Comparison of ENCODE assay signal across 1 cellular context in the genomic region with DNA sequence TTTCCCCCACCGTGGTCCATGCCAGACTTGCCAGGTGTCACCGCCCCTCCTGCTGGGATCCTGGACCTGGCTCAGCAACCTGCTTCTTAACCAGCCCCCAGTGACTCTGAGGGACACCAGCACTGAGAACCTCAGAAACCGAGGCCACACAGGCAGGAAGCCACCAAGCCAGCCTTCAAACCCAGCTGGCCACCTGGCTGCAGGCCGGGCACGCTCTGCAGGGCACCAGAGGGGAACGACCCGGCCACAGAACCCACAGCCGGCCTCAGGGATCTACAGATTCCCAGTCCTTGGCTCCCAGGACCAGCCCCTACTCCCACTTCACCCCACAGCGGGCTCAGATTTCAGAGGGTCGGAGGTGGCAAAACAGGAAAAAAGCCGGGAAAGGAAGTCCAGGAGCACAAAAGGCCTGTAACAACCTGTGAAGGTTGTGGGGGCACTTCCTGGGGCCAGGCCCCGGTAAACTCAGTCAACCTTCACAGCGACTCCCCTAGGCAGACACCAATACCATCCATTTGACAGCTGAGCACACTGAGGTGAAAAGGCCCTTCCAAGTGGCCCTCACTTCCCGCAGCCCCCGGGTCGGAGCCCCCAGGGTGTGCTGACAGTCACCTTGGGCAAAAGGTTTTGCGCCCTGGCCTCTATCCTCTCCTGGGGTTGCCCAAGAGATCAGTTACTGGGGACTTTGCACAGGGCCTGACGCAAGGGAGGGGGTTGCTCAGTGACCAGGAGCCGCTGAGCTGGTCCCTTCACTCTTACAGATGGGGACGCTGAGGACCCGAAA.
A peak's percentile ranks its signal among the peaks of the same experiment; 100 is the strongest.
TF ChIP-seq lines count a peak whose summit lies in the region.

No MANE protein-coding gene starts in this region.

TF ChIP-seq in HepG2, 621 proteins besides CTCF, POLR2A, EP300 and RAD21 (continued from another document and continues in another):
- TF ChIP-seq, protein P1, sequence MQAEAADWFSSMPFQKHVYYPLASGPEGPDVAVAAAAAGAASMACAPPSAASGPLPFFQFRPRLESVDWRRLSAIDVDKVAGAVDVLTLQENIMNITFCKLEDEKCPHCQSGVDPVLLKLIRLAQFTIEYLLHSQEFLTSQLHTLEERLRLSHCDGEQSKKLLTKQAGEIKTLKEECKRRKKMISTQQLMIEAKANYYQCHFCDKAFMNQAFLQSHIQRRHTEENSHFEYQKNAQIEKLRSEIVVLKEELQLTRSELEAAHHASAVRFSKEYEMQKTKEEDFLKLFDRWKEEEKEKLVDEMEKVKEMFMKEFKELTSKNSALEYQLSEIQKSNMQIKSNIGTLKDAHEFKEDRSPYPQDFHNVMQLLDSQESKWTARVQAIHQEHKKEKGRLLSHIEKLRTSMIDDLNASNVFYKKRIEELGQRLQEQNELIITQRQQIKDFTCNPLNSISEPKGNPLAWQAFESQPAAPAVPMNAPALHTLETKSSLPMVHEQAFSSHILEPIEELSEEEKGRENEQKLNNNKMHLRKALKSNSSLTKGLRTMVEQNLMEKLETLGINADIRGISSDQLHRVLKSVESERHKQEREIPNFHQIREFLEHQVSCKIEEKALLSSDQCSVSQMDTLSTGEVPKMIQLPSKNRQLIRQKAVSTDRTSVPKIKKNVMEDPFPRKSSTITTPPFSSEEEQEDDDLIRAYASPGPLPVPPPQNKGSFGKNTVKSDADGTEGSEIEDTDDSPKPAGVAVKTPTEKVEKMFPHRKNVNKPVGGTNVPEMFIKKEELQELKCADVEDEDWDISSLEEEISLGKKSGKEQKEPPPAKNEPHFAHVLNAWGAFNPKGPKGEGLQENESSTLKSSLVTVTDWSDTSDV (CRISPR knock-in tag; IDR thresholded peaks at IDR 0.05), result no peak
- TF ChIP-seq, protein P2, sequence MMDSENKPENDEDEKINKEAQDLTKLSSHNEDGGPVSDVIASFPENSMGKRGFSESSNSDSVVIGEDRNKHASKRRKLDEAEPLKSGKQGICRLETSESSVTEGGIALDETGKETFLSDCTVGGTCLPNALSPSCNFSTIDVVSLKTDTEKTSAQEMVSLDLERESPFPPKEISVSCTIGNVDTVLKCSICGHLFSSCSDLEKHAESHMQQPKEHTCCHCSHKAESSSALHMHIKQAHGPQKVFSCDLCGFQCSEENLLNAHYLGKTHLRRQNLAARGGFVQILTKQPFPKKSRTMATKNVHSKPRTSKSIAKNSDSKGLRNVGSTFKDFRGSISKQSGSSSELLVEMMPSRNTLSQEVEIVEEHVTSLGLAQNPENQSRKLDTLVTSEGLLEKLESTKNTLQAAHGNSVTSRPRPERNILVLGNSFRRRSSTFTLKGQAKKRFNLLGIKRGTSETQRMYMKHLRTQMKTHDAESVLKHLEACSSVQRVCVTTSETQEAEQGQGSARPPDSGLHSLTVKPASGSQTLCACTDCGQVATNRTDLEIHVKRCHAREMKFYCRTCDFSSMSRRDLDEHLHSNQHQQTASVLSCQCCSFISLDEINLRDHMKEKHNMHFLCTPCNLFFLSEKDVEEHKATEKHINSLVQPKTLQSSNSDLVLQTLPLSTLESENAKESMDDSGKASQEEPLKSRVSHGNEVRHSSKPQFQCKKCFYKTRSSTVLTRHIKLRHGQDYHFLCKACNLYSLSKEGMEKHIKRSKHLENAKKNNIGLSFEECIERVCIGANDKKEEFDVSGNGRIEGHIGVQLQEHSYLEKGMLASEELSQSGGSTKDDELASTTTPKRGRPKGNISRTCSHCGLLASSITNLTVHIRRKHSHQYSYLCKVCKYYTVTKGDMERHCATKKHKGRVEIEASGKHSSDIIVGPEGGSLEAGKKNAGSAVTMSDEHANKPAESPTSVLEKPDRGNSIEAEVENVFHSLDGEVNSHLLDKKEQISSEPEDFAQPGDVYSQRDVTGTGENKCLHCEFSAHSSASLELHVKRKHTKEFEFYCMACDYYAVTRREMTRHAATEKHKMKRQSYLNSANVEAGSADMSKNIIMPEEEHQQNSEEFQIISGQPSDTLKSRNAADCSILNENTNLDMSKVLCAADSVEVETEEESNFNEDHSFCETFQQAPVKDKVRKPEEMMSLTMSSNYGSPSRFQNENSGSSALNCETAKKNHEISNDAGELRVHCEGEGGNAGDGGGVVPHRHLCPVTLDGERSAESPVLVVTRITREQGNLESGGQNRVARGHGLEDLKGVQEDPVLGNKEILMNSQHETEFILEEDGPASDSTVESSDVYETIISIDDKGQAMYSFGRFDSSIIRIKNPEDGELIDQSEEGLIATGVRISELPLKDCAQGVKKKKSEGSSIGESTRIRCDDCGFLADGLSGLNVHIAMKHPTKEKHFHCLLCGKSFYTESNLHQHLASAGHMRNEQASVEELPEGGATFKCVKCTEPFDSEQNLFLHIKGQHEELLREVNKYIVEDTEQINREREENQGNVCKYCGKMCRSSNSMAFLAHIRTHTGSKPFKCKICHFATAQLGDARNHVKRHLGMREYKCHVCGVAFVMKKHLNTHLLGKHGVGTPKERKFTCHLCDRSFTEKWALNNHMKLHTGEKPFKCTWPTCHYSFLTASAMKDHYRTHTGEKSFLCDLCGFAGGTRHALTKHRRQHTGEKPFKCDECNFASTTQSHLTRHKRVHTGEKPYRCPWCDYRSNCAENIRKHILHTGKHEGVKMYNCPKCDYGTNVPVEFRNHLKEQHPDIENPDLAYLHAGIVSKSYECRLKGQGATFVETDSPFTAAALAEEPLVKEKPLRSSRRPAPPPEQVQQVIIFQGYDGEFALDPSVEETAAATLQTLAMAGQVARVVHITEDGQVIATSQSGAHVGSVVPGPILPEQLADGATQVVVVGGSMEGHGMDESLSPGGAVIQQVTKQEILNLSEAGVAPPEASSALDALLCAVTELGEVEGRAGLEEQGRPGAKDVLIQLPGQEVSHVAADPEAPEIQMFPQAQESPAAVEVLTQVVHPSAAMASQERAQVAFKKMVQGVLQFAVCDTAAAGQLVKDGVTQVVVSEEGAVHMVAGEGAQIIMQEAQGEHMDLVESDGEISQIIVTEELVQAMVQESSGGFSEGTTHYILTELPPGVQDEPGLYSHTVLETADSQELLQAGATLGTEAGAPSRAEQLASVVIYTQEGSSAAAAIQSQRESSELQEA (CRISPR knock-in tag; IDR thresholded peaks at IDR 0.05; ENCODE audit: not compliant biosample characterization), result no peak
- TF ChIP-seq, protein P3, sequence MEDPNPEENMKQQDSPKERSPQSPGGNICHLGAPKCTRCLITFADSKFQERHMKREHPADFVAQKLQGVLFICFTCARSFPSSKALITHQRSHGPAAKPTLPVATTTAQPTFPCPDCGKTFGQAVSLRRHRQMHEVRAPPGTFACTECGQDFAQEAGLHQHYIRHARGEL (CRISPR knock-in tag; IDR thresholded peaks at IDR 0.05), result no peak
- TF ChIP-seq MED8 (CRISPR knock-in tag; IDR thresholded peaks at IDR 0.05; ENCODE audit: insufficient replicate concordance) (no peak), ZNF317 (CRISPR knock-in tag; IDR thresholded peaks at IDR 0.05) (0 out of 2 replicates have a peak, but pooled peaks have one; percentile 22), MIER2 (CRISPR knock-in tag; IDR thresholded peaks at IDR 0.05) (no peak), ZNF510 (CRISPR knock-in tag; IDR thresholded peaks at IDR 0.05; ENCODE audit: low read depth) (no peak), KDM2A (CRISPR knock-in tag; IDR thresholded peaks at IDR 0.05; ENCODE audit: borderline replicate concordance, low read depth) (peak; percentile 53; the same call in 1 of the 2 replicates), HIVEP1 (CRISPR knock-in tag; IDR thresholded peaks at IDR 0.05) (peak; percentile 41; the same call in 1 of the 2 replicates), ZNF367 (CRISPR knock-in tag; IDR thresholded peaks at IDR 0.05; ENCODE audit: borderline replicate concordance) (no peak), ZNF329 (CRISPR knock-in tag; IDR thresholded peaks at IDR 0.05; ENCODE audit: low read depth) (no peak), EHMT2 (IDR thresholded peaks at IDR 0.05; ENCODE audit: borderline replicate concordance, low read depth, low read length) (no peak), ZNF446 (CRISPR knock-in tag; IDR thresholded peaks at IDR 0.05) (no peak), MED1 (CRISPR knock-in tag; IDR thresholded peaks at IDR 0.05) (peak; percentile 59; the same call in 1 of the 2 replicates), ZNF260 (CRISPR knock-in tag; IDR thresholded peaks at IDR 0.05; ENCODE audit: borderline replicate concordance, low read depth) (no peak), ZNF562 (CRISPR knock-in tag; IDR thresholded peaks at IDR 0.05; ENCODE audit: borderline replicate concordance) (no peak), ZNF17 (CRISPR knock-in tag; IDR thresholded peaks at IDR 0.05) (no peak), PPARG (CRISPR knock-in tag; conservative IDR thresholded peaks at IDR 0.05) (no peak), JUN (CRISPR knock-in tag; IDR thresholded peaks at IDR 0.05) (0 out of 2 replicates have a peak, but pooled peaks have one; percentile 31), HNRNPUL1 (IDR thresholded peaks at IDR 0.05; ENCODE audit: low read depth, low read length) (no peak), CREB1 (IDR thresholded peaks at IDR 0.05) (no peak), CREB1 (CRISPR knock-in tag; IDR thresholded peaks at IDR 0.05) (no peak), ZNF816 (CRISPR knock-in tag; IDR thresholded peaks at IDR 0.05; ENCODE audit: borderline replicate concordance) (no peak), ZNF3 (CRISPR knock-in tag; IDR thresholded peaks at IDR 0.05) (no peak), SMAD3 (CRISPR knock-in tag; IDR thresholded peaks at IDR 0.05) (no peak), ZNF496 (CRISPR knock-in tag; IDR thresholded peaks at IDR 0.05; ENCODE audit: insufficient replicate concordance) (no peak), ZMYM4 (CRISPR knock-in tag; IDR thresholded peaks at IDR 0.05) (0 out of 2 replicates have a peak, but pooled peaks have one; percentile 51), ZNF589 (CRISPR knock-in tag; conservative IDR thresholded peaks at IDR 0.05) (no peak), SMC3 (IDR thresholded peaks at IDR 0.05; ENCODE audit: low read length) (no peak), ZNF256 (CRISPR knock-in tag; conservative IDR thresholded peaks at IDR 0.05) (no peak)
- TF ChIP-seq, protein P4, sequence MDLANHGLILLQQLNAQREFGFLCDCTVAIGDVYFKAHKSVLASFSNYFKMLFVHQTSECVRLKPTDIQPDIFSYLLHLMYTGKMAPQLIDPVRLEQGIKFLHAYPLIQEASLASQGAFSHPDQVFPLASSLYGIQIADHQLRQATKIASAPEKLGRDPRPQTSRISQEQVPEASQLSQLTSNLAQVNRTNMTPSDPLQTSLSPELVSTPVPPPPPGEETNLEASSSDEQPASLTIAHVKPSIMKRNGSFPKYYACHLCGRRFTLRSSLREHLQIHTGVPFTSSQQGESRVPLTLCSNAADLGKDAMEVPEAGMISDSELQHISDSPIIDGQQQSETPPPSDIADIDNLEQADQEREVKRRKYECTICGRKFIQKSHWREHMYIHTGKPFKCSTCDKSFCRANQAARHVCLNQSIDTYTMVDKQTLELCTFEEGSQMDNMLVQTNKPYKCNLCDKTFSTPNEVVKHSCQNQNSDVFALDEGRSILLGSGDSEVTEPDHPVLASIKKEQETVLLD (CRISPR knock-in tag; IDR thresholded peaks at IDR 0.05; ENCODE audit: low read depth), result no peak
- TF ChIP-seq, protein P5, sequence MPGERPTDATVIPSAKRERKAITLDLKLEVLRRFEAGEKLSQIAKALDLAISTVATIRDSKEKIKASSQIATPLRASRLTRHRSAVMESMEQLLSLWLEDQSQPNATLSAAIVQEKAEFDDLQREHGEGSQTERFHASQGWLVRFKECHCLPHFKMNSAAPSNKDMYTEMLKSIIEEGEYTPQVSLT (CRISPR knock-in tag; IDR thresholded peaks at IDR 0.05; ENCODE audit: borderline replicate concordance, low read depth), result no peak
- TF ChIP-seq, protein P6, sequence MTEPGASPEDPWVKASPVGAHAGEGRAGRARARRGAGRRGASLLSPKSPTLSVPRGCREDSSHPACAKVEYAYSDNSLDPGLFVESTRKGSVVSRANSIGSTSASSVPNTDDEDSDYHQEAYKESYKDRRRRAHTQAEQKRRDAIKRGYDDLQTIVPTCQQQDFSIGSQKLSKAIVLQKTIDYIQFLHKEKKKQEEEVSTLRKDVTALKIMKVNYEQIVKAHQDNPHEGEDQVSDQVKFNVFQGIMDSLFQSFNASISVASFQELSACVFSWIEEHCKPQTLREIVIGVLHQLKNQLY (CRISPR knock-in tag; IDR thresholded peaks at IDR 0.05), result no peak
- TF ChIP-seq, protein P7, sequence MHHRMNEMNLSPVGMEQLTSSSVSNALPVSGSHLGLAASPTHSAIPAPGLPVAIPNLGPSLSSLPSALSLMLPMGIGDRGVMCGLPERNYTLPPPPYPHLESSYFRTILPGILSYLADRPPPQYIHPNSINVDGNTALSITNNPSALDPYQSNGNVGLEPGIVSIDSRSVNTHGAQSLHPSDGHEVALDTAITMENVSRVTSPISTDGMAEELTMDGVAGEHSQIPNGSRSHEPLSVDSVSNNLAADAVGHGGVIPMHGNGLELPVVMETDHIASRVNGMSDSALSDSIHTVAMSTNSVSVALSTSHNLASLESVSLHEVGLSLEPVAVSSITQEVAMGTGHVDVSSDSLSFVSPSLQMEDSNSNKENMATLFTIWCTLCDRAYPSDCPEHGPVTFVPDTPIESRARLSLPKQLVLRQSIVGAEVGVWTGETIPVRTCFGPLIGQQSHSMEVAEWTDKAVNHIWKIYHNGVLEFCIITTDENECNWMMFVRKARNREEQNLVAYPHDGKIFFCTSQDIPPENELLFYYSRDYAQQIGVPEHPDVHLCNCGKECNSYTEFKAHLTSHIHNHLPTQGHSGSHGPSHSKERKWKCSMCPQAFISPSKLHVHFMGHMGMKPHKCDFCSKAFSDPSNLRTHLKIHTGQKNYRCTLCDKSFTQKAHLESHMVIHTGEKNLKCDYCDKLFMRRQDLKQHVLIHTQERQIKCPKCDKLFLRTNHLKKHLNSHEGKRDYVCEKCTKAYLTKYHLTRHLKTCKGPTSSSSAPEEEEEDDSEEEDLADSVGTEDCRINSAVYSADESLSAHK (CRISPR knock-in tag; IDR thresholded peaks at IDR 0.05; ENCODE audit: borderline replicate concordance), result no peak
- TF ChIP-seq, protein P8, sequence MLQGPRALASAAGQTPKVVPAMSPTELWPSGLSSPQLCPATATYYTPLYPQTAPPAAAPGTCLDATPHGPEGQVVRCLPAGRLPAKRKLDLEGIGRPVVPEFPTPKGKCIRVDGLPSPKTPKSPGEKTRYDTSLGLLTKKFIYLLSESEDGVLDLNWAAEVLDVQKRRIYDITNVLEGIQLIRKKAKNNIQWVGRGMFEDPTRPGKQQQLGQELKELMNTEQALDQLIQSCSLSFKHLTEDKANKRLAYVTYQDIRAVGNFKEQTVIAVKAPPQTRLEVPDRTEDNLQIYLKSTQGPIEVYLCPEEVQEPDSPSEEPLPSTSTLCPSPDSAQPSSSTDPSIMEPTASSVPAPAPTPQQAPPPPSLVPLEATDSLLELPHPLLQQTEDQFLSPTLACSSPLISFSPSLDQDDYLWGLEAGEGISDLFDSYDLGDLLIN (CRISPR knock-in tag; IDR thresholded peaks at IDR 0.05; ENCODE audit: borderline replicate concordance), result no peak
- TF ChIP-seq, protein P9, sequence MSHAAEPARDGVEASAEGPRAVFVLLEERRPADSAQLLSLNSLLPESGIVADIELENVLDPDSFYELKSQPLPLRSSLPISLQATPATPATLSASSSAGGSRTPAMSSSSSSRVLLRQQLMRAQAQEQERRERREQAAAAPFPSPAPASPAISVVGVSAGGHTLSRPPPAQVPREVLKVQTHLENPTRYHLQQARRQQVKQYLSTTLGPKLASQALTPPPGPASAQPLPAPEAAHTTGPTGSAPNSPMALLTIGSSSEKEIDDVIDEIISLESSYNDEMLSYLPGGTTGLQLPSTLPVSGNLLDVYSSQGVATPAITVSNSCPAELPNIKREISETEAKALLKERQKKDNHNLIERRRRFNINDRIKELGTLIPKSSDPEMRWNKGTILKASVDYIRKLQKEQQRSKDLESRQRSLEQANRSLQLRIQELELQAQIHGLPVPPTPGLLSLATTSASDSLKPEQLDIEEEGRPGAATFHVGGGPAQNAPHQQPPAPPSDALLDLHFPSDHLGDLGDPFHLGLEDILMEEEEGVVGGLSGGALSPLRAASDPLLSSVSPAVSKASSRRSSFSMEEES (CRISPR knock-in tag; IDR thresholded peaks at IDR 0.05), result no peak
